20 cellular contexts compared by ENCODE assay signal in the genomic region with DNA sequence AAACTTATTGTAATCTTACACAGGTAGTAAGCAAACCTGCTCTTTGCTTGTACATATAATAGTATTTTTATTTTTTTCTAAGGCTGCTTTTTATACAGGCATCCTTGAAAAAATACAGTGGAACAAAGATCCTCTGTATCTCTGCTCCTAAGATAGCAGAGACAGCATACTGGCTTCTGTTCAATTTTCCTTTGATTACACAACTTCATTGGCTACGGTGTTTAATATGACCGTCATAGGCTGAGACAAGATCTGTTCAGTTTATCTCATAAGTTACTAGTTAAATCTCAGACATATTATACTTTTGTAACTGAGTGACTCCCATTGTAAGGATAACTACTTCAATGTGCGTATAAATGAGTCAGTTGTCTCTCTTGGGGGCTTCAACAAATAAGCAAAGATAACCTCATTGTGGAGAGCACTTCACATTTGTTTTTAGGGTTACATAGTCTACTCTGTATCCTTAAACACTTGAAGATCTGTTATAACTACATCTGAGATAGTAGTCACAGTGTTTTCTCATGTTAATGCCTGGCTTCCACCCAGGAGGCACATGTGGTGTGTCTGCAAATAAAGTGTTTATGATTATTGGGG.
"Had no signal": no experiment of that assay in that cellular context is flagged by ENCODE, and none has a peak within 500 bp of the region (broad histone marks: within the 10 kb centered on the region; RNA-seq: fewer than 3 reads in every experiment).

No MANE protein-coding gene starts in this region.

- H3K27me3 ChIP-seq: ascending aorta, breast epithelium, esophagus squamous epithelium, heart left ventricle, left lung, tibial artery had no signal

- DNase-seq: activated CD8-positive, alpha-beta memory T cell treated with anti-CD3 and anti-CD28 coated beads for 24 hours; activated CD8-positive, alpha-beta memory T cell treated with anti-CD3 and anti-CD28 coated beads, Interleukin-2, amount 50 U/mL, for 48 hours; activated effector memory CD4-positive, alpha-beta T cell treated with anti-CD3 and anti-CD28 coated beads, Interleukin-2, amount 50 U/mL, for 16 hours; activated naive CD4-positive, alpha-beta T cell treated with anti-CD3 and anti-CD28 coated beads, Interleukin-2, amount 50 U/mL, for 16 hours; activated T-cell treated with anti-CD3 and anti-CD28 coated beads, Interleukin-2, amount 50 U/mL, for 72 hours; effector memory CD8-positive, alpha-beta T cell; esophagus squamous epithelium; heart left ventricle; kidney; left lung; occipital lobe; stimulated activated CD4-positive, alpha-beta T cell treated with anti-CD3 and anti-CD28 coated beads, Interleukin-2, amount 100 ng/mL, for 24 hours; stimulated activated naive CD4-positive, alpha-beta T cell treated with Interleukin-2 at 50 U/mL for 16 hours; T-helper 1 cell; T1000; tibial artery had no signal

- H3K36me3 ChIP-seq: ascending aorta, breast epithelium, heart left ventricle, left lung, tibial artery had no signal

- H3K27ac ChIP-seq: ascending aorta, breast epithelium, esophagus squamous epithelium, heart left ventricle, left lung, tibial artery had no signal

- H3K4me3 ChIP-seq: ascending aorta, breast epithelium, esophagus squamous epithelium, heart left ventricle, left lung, tibial artery had no signal

- ATAC-seq: activated CD4-positive, CD25-positive, alpha-beta regulatory T cell treated with anti-CD3 and anti-CD28 coated beads, Interleukin-2, amount 50 U/mL, for 24 hours; activated T-cell treated with anti-CD3 and anti-CD28 coated beads, Interleukin-2, amount 50 U/mL, for 72 hours; effector memory CD8-positive, alpha-beta T cell; left lung had no signal

- FAIRE-seq: frontal cortex, kidney had no signal

- H3K4me1 ChIP-seq: ascending aorta, breast epithelium, esophagus squamous epithelium, left lung, tibial artery had no signal

- H3K9me3 ChIP-seq: ascending aorta, breast epithelium, esophagus squamous epithelium, heart left ventricle, left lung, tibial artery had no signal
